8 cellular contexts compared by ENCODE assay signal in the genomic region with DNA sequence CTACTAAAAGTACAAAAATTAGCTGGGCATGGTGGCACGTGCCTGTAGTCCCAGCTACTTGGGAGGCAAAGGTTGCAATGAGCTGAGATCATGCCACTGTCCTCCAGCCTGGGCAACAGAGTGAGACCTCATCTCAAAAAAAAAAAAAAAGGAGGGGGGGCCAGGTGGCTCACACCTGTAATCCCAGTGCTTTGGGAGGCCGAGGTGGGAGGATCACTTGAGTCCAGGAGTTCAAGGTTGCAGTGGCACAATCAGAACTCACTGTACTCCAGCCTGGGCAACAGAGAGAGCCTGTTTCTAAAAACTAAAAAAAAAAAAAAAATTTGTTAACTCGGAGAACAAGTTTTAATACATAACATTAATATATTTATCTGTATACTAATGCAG. TPM values are rescaled to one million over a fixed set of nuclear protein-coding genes. Genes with fewer than 3 reads are reported as not detected.
DNase-seq lines count a peak whose midpoint lies in the region; ATAC-seq and TF ChIP-seq lines count a peak whose summit lies in the region.
"Not testable (repeated sequence)": the region's sequence is repeated elsewhere in the genome, so short reads cannot be mapped to it uniquely, and the experiment has no call there.

No MANE protein-coding gene starts in this region.

- not testable (repeated sequence) for H3K36me3 Mint-ChIP-seq in activated CD8-positive, alpha-beta T cell treated with anti-CD3 and anti-CD28 coated beads, Interleukin-2, amount 10 ng/mL, durations not matched to agents 7 days and 5 days (ENCODE audit: low read depth)

- intact Hi-C loops in PC-9 (cut with micrococcal nuclease; ENCODE audit: unreplicated experiment); right lobe of liver (cut with DNase I); psoas muscle (cut with DNase I): not testable (repeated sequence)

- peak overlapping the region in 9 of 10 experiments; percentile 29 to 63 (median 49); a peak in 10 of 20 replicates for H3K4me3 ChIP-seq in BLaER1 treated with 17β-estradiol and CSF1 and Interleukin-3, amounts not matched to agents 10 nM and 100 nM
- H3K4me3 ChIP-seq in PC-9; right lobe of liver; psoas muscle; thymus (ENCODE audit: low read length): not testable (repeated sequence)

- not testable (repeated sequence) for H3K36me3 ChIP-seq in BLaER1 treated with 17β-estradiol and CSF1 and Interleukin-3, amounts not matched to agents 10 nM and 100 nM; PC-9 (ENCODE audit: low read depth); right lobe of liver; psoas muscle (ENCODE audit: insufficient read depth in 1 of 2, low read depth in 1 of 2); thymus (ENCODE audit: control insufficient read depth, insufficient read depth)

- H3K27ac Mint-ChIP-seq in activated CD8-positive, alpha-beta T cell treated with anti-CD3 and anti-CD28 coated beads, Interleukin-2, amount 10 ng/mL, durations not matched to agents 7 days and 5 days: peak overlapping the region; percentile 95

- DNase-seq in PC-9; activated CD8-positive, alpha-beta T cell treated with anti-CD3 and anti-CD28 coated beads, Interleukin-2, amount 10 ng/mL, durations not matched to agents 7 days and 5 days; epithelial cell of prostate (ENCODE audit: low read depth, low spot score); right lobe of liver; psoas muscle: not testable (repeated sequence)

- H3K4me3 Mint-ChIP-seq in activated CD8-positive, alpha-beta T cell treated with anti-CD3 and anti-CD28 coated beads, Interleukin-2, amount 10 ng/mL, durations not matched to agents 7 days and 5 days: peak overlapping the region; percentile 46

- H3K27ac ChIP-seq in BLaER1 treated with 17β-estradiol and CSF1 and Interleukin-3, amounts not matched to agents 10 nM and 100 nM: peak overlapping the region; percentile 54 to 96 (median 88)
- H3K27ac ChIP-seq in PC-9: peak overlapping the region; percentile 100
- H3K27ac ChIP-seq in angular gyrus (ENCODE audit: low read depth, low read length): peak overlapping the region; percentile 84
- H3K27ac ChIP-seq in epithelial cell of prostate: peak overlapping the region; percentile 100
- peak overlapping the region; percentile 45 to 75 (median 60) for H3K27ac ChIP-seq in right lobe of liver
- peak overlapping the region; percentile 72 for H3K27ac ChIP-seq in psoas muscle
- peak overlapping the region; percentile 68 for H3K27ac ChIP-seq in thymus (ENCODE audit: low read depth)

- not testable (repeated sequence) for H3K9me3 ChIP-seq in BLaER1 treated with 17β-estradiol and CSF1 and Interleukin-3, amounts not matched to agents 10 nM and 100 nM (replicated peaks in 1 of 11); PC-9 (ENCODE audit: insufficient read depth, low read depth); right lobe of liver; psoas muscle; thymus (ENCODE audit: control insufficient read depth)

- BruUV-seq in PC-9 (replicated peaks; lab: Mats Ljungman, UMichigan): not testable (repeated sequence)

- POLR2A ChIA-PET in PC-9 (lab: Charles Lee; ENCODE audit: unreplicated experiment): interaction anchor here (0.5 to 1.1 kb wide), 3 partner anchors 13 to 172 kb away, joined by 3 to 5 read pairs (median 3); no protein-coding TSS in a partner anchor
- POLR2A ChIA-PET in activated CD8-positive, alpha-beta T cell treated with anti-CD3 and anti-CD28 coated beads, Interleukin-2, amount 10 ng/mL, durations not matched to agents 7 days and 5 days (lab: Charles Lee): not testable (repeated sequence)

- peak overlapping the region; percentile 65 to 84 (median 78); a peak in 21 of 22 replicates for H3K9ac ChIP-seq in BLaER1 treated with 17β-estradiol and CSF1 and Interleukin-3, amounts not matched to agents 10 nM and 100 nM

- H3K9me2 ChIP-seq in PC-9 (ENCODE audit: insufficient read depth): not testable (repeated sequence)

- H3K9me3 Mint-ChIP-seq in activated CD8-positive, alpha-beta T cell treated with anti-CD3 and anti-CD28 coated beads, Interleukin-2, amount 10 ng/mL, durations not matched to agents 7 days and 5 days (ENCODE audit: insufficient read depth): not testable (repeated sequence)

- peaks cover 58% of the 10 kb centered on the region for H3F3A ChIP-seq in PC-9 (ENCODE audit: insufficient read depth, low read depth)

- H3K27me3 Mint-ChIP-seq in activated CD8-positive, alpha-beta T cell treated with anti-CD3 and anti-CD28 coated beads, Interleukin-2, amount 10 ng/mL, durations not matched to agents 7 days and 5 days (ENCODE audit: low read depth): not testable (repeated sequence)

- H3K4me1 Mint-ChIP-seq in activated CD8-positive, alpha-beta T cell treated with anti-CD3 and anti-CD28 coated beads, Interleukin-2, amount 10 ng/mL, durations not matched to agents 7 days and 5 days (ENCODE audit: low read depth): peaks cover 90% of the 10 kb centered on the region

- H3K27me3 ChIP-seq in BLaER1 treated with 17β-estradiol and CSF1 and Interleukin-3, amounts not matched to agents 10 nM and 100 nM; PC-9 (ENCODE audit: insufficient read depth, low read depth); right lobe of liver; psoas muscle (ENCODE audit: insufficient read depth in 3 of 3, low read length in 2 of 3); thymus (ENCODE audit: control insufficient read depth, insufficient read depth): not testable (repeated sequence)

- TF ChIP-seq CTCF in PC-9 (conservative IDR thresholded peaks at IDR 0.05); right lobe of liver (IDR thresholded peaks at IDR 0.05); psoas muscle (IDR thresholded peaks at IDR 0.05): not testable (repeated sequence)

- H3K79me2 ChIP-seq in PC-9 (ENCODE audit: low read depth): 0 out of 2 replicates have a peak, but pooled peaks cover 12% of the 10 kb centered on the region

- CTCF ChIA-PET in PC-9 (lab: Charles Lee): interaction anchor here (1.5 kb wide), 1 partner anchor 18 kb away, joined by 5 read pairs; no protein-coding TSS in a partner anchor
- CTCF ChIA-PET in activated CD8-positive, alpha-beta T cell treated with anti-CD3 and anti-CD28 coated beads, Interleukin-2, amount 10 ng/mL, durations not matched to agents 7 days and 5 days (lab: Charles Lee): interaction anchor here (2.7 to 5.5 kb wide), 2 partner anchors 14 to 19 kb away, joined by 9 to 80 read pairs; partner anchors contain the start of gene APOLD1

- WGBS in right lobe of liver (ENCODE audit: insufficient coverage, low coverage, low lambda C conversion rate, missing lambda C conversion rate): 82% methylated on average over 3 of the region's 3 CpGs
- 68 to 77% (median 69%) methylated on average over 3 of the region's 3 CpGs for WGBS in psoas muscle, 3 donors
- 93% methylated on average over 3 of the region's 3 CpGs for WGBS in thymus

- not testable (repeated sequence) for TF ChIP-seq POLR2A in right lobe of liver (IDR thresholded peaks at IDR 0.05)

- H4K20me1 ChIP-seq in BLaER1 treated with 17β-estradiol and CSF1 and Interleukin-3, amounts not matched to agents 10 nM and 100 nM; PC-9 (ENCODE audit: insufficient read depth): not testable (repeated sequence)

- H3K4me1 ChIP-seq in BLaER1 treated with 17β-estradiol and CSF1 and Interleukin-3, amounts not matched to agents 10 nM and 100 nM: peaks cover 78 to 97% (median 85%) of the 10 kb centered on the region in 10 experiments
- H3K4me1 ChIP-seq in PC-9 (replicated peaks; ENCODE audit: insufficient read depth): peaks cover 69% of the 10 kb centered on the region
- H3K4me1 ChIP-seq in right lobe of liver; psoas muscle; thymus (ENCODE audit: control insufficient read depth, insufficient read depth, low read length): not testable (repeated sequence)

- peak overlapping the region; percentile 73 to 96 (median 87) for H3K4me2 ChIP-seq in BLaER1 treated with 17β-estradiol and CSF1 and Interleukin-3, amounts not matched to agents 10 nM and 100 nM
- H3K4me2 ChIP-seq in PC-9: peak overlapping the region; percentile 42; the same call in 1 of the 2 replicates

- ATAC-seq in activated CD8-positive, alpha-beta T cell treated with anti-CD3 and anti-CD28 coated beads, Interleukin-2, amount 10 ng/mL, durations not matched to agents 7 days and 5 days; right lobe of liver; psoas muscle: not testable (repeated sequence)

- not testable (repeated sequence) for H2AFZ ChIP-seq in PC-9

RNA-seq across cellular contexts. Expression of gene DDX47, which starts 5.6 kb away (rescaled TPM):
- 192 and 196 TPM in 2 replicates for total RNA-seq in PC-9 (2021)
- total RNA-seq in activated CD8-positive, alpha-beta T cell treated with anti-CD3 and anti-CD28 coated beads, Interleukin-2, amount 10 ng/mL, durations not matched to agents 7 days and 5 days: 10 to 100 TPM; 56.8 to 57.8 TPM
- 10 to 100 TPM; 23.8 to 30.2 (median 25.3) TPM for total RNA-seq in right lobe of liver
- total RNA-seq in psoas muscle: 10 to 100 TPM; 39.6 to 51.4 (median 45.7) TPM
- polyA plus RNA-seq in psoas muscle: 10 to 100 TPM; 44.5 to 69.5 (median 65.4) TPM
- 49.4 TPM for polyA plus RNA-seq in thymus

RNA-seq across cellular contexts. Expression of gene APOLD1, which starts 22.1 kb away (rescaled TPM):
- 23.3 and 24.9 TPM in 2 replicates for total RNA-seq in PC-9 (2021)
- 10 to 100 TPM; 11.0 to 11.1 TPM for total RNA-seq in activated CD8-positive, alpha-beta T cell treated with anti-CD3 and anti-CD28 coated beads, Interleukin-2, amount 10 ng/mL, durations not matched to agents 7 days and 5 days
- total RNA-seq in right lobe of liver: 1 to 10 TPM in 4 of 6 experiments, under 1 TPM in 2; 0.27 to 5.6 (median 1.2) TPM
- 10 to 100 TPM in 3 of 4 donors, 1 to 10 TPM in 1; 6.1 to 22.6 (median 15.3) TPM for total RNA-seq in psoas muscle
- polyA plus RNA-seq in psoas muscle: 10 to 100 TPM; 13.9 to 19.8 (median 17.0) TPM
- 13.9 TPM for polyA plus RNA-seq in thymus
